ENCODE assay signal across 2 cellular contexts in genomic region chr16:84461504-84462295, GRCh38.
TF ChIP-seq lines count a peak whose summit lies in the region.

No MANE protein-coding gene starts in this region.

TF ChIP-seq in HCT116, 20 proteins besides CTCF, POLR2A, EP300 and RAD21:
- TF ChIP-seq ELF1 (IDR thresholded peaks at IDR 0.05; ENCODE audit: borderline replicate concordance, low read depth) (no peak), SRF (IDR thresholded peaks at IDR 0.05; ENCODE audit: low read depth) (no peak), POLR2AphosphoS5 (IDR thresholded peaks at IDR 0.05; ENCODE audit: low read depth, low read length) (no peak), ATF3 (IDR thresholded peaks at IDR 0.05) (no peak), SIN3A (IDR thresholded peaks at IDR 0.05; ENCODE audit: low read depth) (no peak), ZNF274 (IDR thresholded peaks at IDR 0.05; ENCODE audit: low read depth, low read length) (no peak), ZBTB33 (IDR thresholded peaks at IDR 0.05; ENCODE audit: extremely low read depth, insufficient replicate concordance, low read length) (no peak), JUND (IDR thresholded peaks at IDR 0.05) (no peak), EZH2 (IDR thresholded peaks at IDR 0.05) (no peak), FOSL1 (IDR thresholded peaks at IDR 0.05; ENCODE audit: low read depth) (no peak), MAX (IDR thresholded peaks at IDR 0.05) (no peak), ZFX (IDR thresholded peaks at IDR 0.05) (no peak), YY1 (IDR thresholded peaks at IDR 0.05; ENCODE audit: extremely low read depth, insufficient replicate concordance, low read depth, low read length) (no peak), CEBPB (IDR thresholded peaks at IDR 0.05; ENCODE audit: low read depth) (no peak)

TF ChIP-seq in H1, 55 proteins besides CTCF, POLR2A, EP300 and RAD21:
- TF ChIP-seq SIN3A (conservative IDR thresholded peaks at IDR 0.05 in 1 of 2, IDR thresholded peaks at IDR 0.05 in 1 of 2; ENCODE audit: low read depth in 1 of 2, low read length in 2 of 2): no peak
- peak; percentile 18; the same call in 1 of the 2 replicates for TF ChIP-seq E2F6 (IDR thresholded peaks at IDR 0.05)
TF ChIP-seq in H1: peak in this region for 1.
